ENCODE assay signal across 21 cellular contexts in genomic region chr7:117724898-117725297, GRCh38.
DNase-seq lines count a peak whose midpoint lies in the region; ATAC-seq and TF ChIP-seq lines count a peak whose summit lies in the region.
"Had no signal": no experiment of that assay in that cellular context is flagged by ENCODE, and none has a peak within 500 bp of the region (broad histone marks: within the 10 kb centered on the region; RNA-seq: fewer than 3 reads in every experiment).

No MANE protein-coding gene starts in this region.

- H3K9me2 ChIP-seq in MM.1S (replicated peaks; ENCODE audit: insufficient read depth, low read length), result no peaks in the 10 kb centered on the region

- H3K36me3 ChIP-seq in MM.1S (replicated peaks; ENCODE audit: insufficient read depth, low read length) (no peaks in the 10 kb centered on the region), upper lobe of left lung (no peaks in the 10 kb centered on the region)
- H3K36me3 ChIP-seq: BLaER1 had no signal

- no peak for ATAC-seq in HG03571 (IDR thresholded peaks at IDR 0.05; ENCODE audit: unreplicated experiment)
- ATAC-seq in upper lobe of left lung (ENCODE audit: low FRiP score in 2 of 2), result no peak
- ATAC-seq in activated CD4-positive, CD25-positive, alpha-beta regulatory T cell treated with anti-CD3 and anti-CD28 coated beads, Interleukin-2, amount 50 U/mL, for 24 hours, result no peak
- ATAC-seq: CD8-positive, alpha-beta T cell; HCT116 had no signal

- peak overlapping the region; percentile 32 for H2AFZ ChIP-seq in MM.1S (ENCODE audit: low read length)
- H2AFZ ChIP-seq: GM23248 had no signal

- no peak overlapping the region for H3K4me3 ChIP-seq in MM.1S (ENCODE audit: low read length)
- no peak overlapping the region for H3K4me3 ChIP-seq in upper lobe of left lung
- H3K4me3 ChIP-seq: BLaER1, GM23248 had no signal

- H3K9ac ChIP-seq in MM.1S (ENCODE audit: low read length), result no peak overlapping the region
- H3K9ac ChIP-seq: BLaER1, GM23248 had no signal

- H3K4me2 ChIP-seq in MM.1S (ENCODE audit: low read depth, low read length), result peak overlapping the region; percentile 40; the same call in 1 of the 2 replicates
- H3K4me2 ChIP-seq: BLaER1 had no signal

- H3K9me3 ChIP-seq in MM.1S (replicated peaks; ENCODE audit: insufficient read depth, low read length), result no peaks in the 10 kb centered on the region
- no peaks in the 10 kb centered on the region for H3K9me3 ChIP-seq in upper lobe of left lung
- H3K9me3 ChIP-seq: BLaER1, Caco-2 had no signal

- TF ChIP-seq EP300 in upper lobe of left lung (IDR thresholded peaks at IDR 0.05), result no peak

- TF ChIP-seq POLR2A in upper lobe of left lung (IDR thresholded peaks at IDR 0.05), result no peak

- H3K27ac ChIP-seq in MM.1S (ENCODE audit: low read length) (peak overlapping the region; percentile 10; the same call in 1 of the 2 replicates), caudate nucleus (ENCODE audit: low read depth, low read length) (peak overlapping the region; percentile 19), upper lobe of left lung (no peak overlapping the region)
- H3K27ac ChIP-seq: 22Rv1, BLaER1, C4-2B, GM23248 had no signal

- peaks cover 16% of the 10 kb centered on the region for H3K4me1 ChIP-seq in MM.1S (ENCODE audit: low read length)
- H3K4me1 ChIP-seq in upper lobe of left lung, result no peaks in the 10 kb centered on the region
- H3K4me1 ChIP-seq: Caco-2 had no signal

- H3K27me3 ChIP-seq in MM.1S (replicated peaks; ENCODE audit: insufficient read depth, low read length) (no peaks in the 10 kb centered on the region), upper lobe of left lung (no peaks in the 10 kb centered on the region)
- H3K27me3 ChIP-seq: BLaER1 had no signal

- H3F3A ChIP-seq in MM.1S (ENCODE audit: insufficient read depth, low read length), result no peaks in the 10 kb centered on the region

- TF ChIP-seq CTCF in MM.1S (IDR thresholded peaks at IDR 0.05; ENCODE audit: low read length) (no peak), upper lobe of left lung (IDR thresholded peaks at IDR 0.05) (no peak)

- no peaks in the 10 kb centered on the region for H3K79me2 ChIP-seq in MM.1S (ENCODE audit: low read length)

- peak; percentile 20 for DNase-seq in NK-92 treated with Interleukin-12 subunit alpha and Interleukin-12 subunit beta, amount 100 ng/mL, for 24 hours (lab: John Stamatoyannopoulos, UW)
- no peak for DNase-seq in NK-92 (lab: John Stamatoyannopoulos, UW; ENCODE audit: unreplicated experiment)
- DNase-seq in MM.1S, result peak; percentile 78
- DNase-seq in caudate nucleus (lab: John Stamatoyannopoulos, UW), result no peak
- DNase-seq in upper lobe of left lung, result no peak
- DNase-seq in activated T-cell treated with anti-CD3 and anti-CD28 coated beads, Interleukin-2, amount 50 U/mL, for 48 hours, result no peak
- DNase-seq: Caco-2; CD4-positive, CD25-positive, alpha-beta regulatory T cell; CD8-positive, alpha-beta T cell; DMS 273 treated with DMSO at 0.1 percent for 48 hours; DMS79; EL; GDM1; GM23248; H7 had no signal

- WGBS in upper lobe of left lung, 2 donors, result 93 to 100% methylated on average over 3 of the region's 3 CpGs

- no peaks in the 10 kb centered on the region for H4K20me1 ChIP-seq in MM.1S (ENCODE audit: insufficient read depth, low read length)
- H4K20me1 ChIP-seq: BLaER1 had no signal

Comparison
In these comparisons a context has a peak if more than half of its experiments do, and no peak if none do; other contexts are left out.
1. DNase-seq: peak in NK-92 treated with Interleukin-12 subunit alpha and Interleukin-12 subunit beta, amount 100 ng/mL, for 24 hours (single experiment) and MM.1S (single experiment); none in NK-92 (single experiment), caudate nucleus (0 of 61), upper lobe of left lung (0 of 2) and activated T-cell treated with anti-CD3 and anti-CD28 coated beads, Interleukin-2, amount 50 U/mL, for 48 hours (0 of 2).
2. H3K27ac ChIP-seq: peak in MM.1S (single experiment) and caudate nucleus (single experiment); none in upper lobe of left lung (0 of 4).